Comparison of ENCODE assay signal across 1 cellular context in genomic region chr10:125161570-125162139, GRCh38.
TF ChIP-seq lines count a peak whose summit lies in the region.

No MANE protein-coding gene starts in this region.

TF ChIP-seq in HEK293, 187 proteins besides CTCF, POLR2A, EP300 and RAD21 (continued from another document and continues in another):
- TF ChIP-seq HIC1 (tag by site-specific recombination; IDR thresholded peaks at IDR 0.05) (no peak), ZNF600 (tag by site-specific recombination; IDR thresholded peaks at IDR 0.05) (peak; percentile 89), RBAK (tag by site-specific recombination; IDR thresholded peaks at IDR 0.05) (no peak), ZNF785 (tag by site-specific recombination; IDR thresholded peaks at IDR 0.05) (no peak), REPIN1 (tag by site-specific recombination; IDR thresholded peaks at IDR 0.05; ENCODE audit: low read depth) (no peak), ZNF843 (tag by site-specific recombination; IDR thresholded peaks at IDR 0.05) (no peak), GLI2 (tag by site-specific recombination; IDR thresholded peaks at IDR 0.05; ENCODE audit: borderline replicate concordance, low read depth) (no peak), ZBTB21 (tag by site-specific recombination; IDR thresholded peaks at IDR 0.05) (no peak), ZNF626 (tag by site-specific recombination; IDR thresholded peaks at IDR 0.05) (no peak), SP3 (tag by site-specific recombination; IDR thresholded peaks at IDR 0.05) (no peak), ZSCAN4 (tag by site-specific recombination; IDR thresholded peaks at IDR 0.05) (no peak), ZFP37 (tag by site-specific recombination; IDR thresholded peaks at IDR 0.05) (no peak), ZFP69B (tag by site-specific recombination; IDR thresholded peaks at IDR 0.05) (no peak), SETDB1 (IDR thresholded peaks at IDR 0.05; ENCODE audit: insufficient read length, low read length) (no peak), ZSCAN18 (tag by site-specific recombination; IDR thresholded peaks at IDR 0.05) (no peak), KLF8 (tag by site-specific recombination; IDR thresholded peaks at IDR 0.05) (no peak), ZNF138 (tag by site-specific recombination; IDR thresholded peaks at IDR 0.05; ENCODE audit: borderline replicate concordance) (no peak), ZNF26 (tag by site-specific recombination; IDR thresholded peaks at IDR 0.05) (no peak), ZNF335 (tag by site-specific recombination; conservative IDR thresholded peaks at IDR 0.05) (peak; percentile 85), ZNF121 (tag by site-specific recombination; IDR thresholded peaks at IDR 0.05) (no peak), ZNF518A (tag by site-specific recombination; conservative IDR thresholded peaks at IDR 0.05; ENCODE audit: low read depth) (no peak), ZNF610 (tag by site-specific recombination; IDR thresholded peaks at IDR 0.05; ENCODE audit: borderline replicate concordance) (no peak), FEZF1 (tag by site-specific recombination; IDR thresholded peaks at IDR 0.05) (no peak), ZNF394 (tag by site-specific recombination; IDR thresholded peaks at IDR 0.05; ENCODE audit: borderline replicate concordance) (no peak), ZNF580 (tag by site-specific recombination; IDR thresholded peaks at IDR 0.05) (no peak), ZSCAN16 (tag by site-specific recombination; IDR thresholded peaks at IDR 0.05) (no peak), ZBTB48 (tag by site-specific recombination; IDR thresholded peaks at IDR 0.05) (no peak), ZBTB8A (tag by site-specific recombination; IDR thresholded peaks at IDR 0.05) (peak; percentile 13; the same call in 1 of the 2 replicates), TCF7L2 (IDR thresholded peaks at IDR 0.05; ENCODE audit: borderline replicate concordance, low read depth, low read length) (no peak), ZNF169 (tag by site-specific recombination; IDR thresholded peaks at IDR 0.05) (no peak), ZNF48 (tag by site-specific recombination; IDR thresholded peaks at IDR 0.05) (no peak), ZNF660 (tag by site-specific recombination; IDR thresholded peaks at IDR 0.05) (no peak), KLF16 (tag by site-specific recombination; IDR thresholded peaks at IDR 0.05) (no peak), PRDM1 (tag by site-specific recombination; IDR thresholded peaks at IDR 0.05) (no peak), ZNF513 (tag by site-specific recombination; IDR thresholded peaks at IDR 0.05) (no peak), TRIM28 (IDR thresholded peaks at IDR 0.05; ENCODE audit: borderline replicate concordance, low read length) (no peak), ZNF2 (tag by site-specific recombination; IDR thresholded peaks at IDR 0.05) (0 out of 2 replicates have a peak, but pooled peaks have one; percentile 15), GLIS1 (tag by site-specific recombination; IDR thresholded peaks at IDR 0.05) (peak; percentile 10; the same call in 1 of the 2 replicates), ZNF423 (tag by site-specific recombination; IDR thresholded peaks at IDR 0.05) (0 out of 2 replicates have a peak, but pooled peaks have one; percentile 1), ZNF114 (tag by site-specific recombination; IDR thresholded peaks at IDR 0.05) (no peak), ZNF174 (tag by site-specific recombination; IDR thresholded peaks at IDR 0.05) (no peak), ZNF19 (tag by site-specific recombination; IDR thresholded peaks at IDR 0.05; ENCODE audit: low read depth) (no peak), ZNF433 (tag by site-specific recombination; IDR thresholded peaks at IDR 0.05; ENCODE audit: low read depth) (no peak), ZNF639 (tag by site-specific recombination; IDR thresholded peaks at IDR 0.05) (no peak), SCRT2 (tag by site-specific recombination; IDR thresholded peaks at IDR 0.05) (no peak), ZNF692 (tag by site-specific recombination; IDR thresholded peaks at IDR 0.05) (no peak; the same call in 1 of the 2 replicates), ZNF623 (tag by site-specific recombination; IDR thresholded peaks at IDR 0.05) (no peak), SCRT1 (tag by site-specific recombination; IDR thresholded peaks at IDR 0.05; ENCODE audit: borderline replicate concordance) (no peak), ATF2 (tag by site-specific recombination; IDR thresholded peaks at IDR 0.05; ENCODE audit: low read depth) (no peak), ZNF837 (tag by site-specific recombination; IDR thresholded peaks at IDR 0.05) (no peak)
